13 cellular contexts compared by ENCODE assay signal in genomic region chr2:45353879-45354278, GRCh38.
A peak's percentile ranks its signal among the peaks of the same experiment; 100 is the strongest.
DNase-seq lines count a peak whose midpoint lies in the region; ATAC-seq and TF ChIP-seq lines count a peak whose summit lies in the region.
"Had no signal": no experiment of that assay in that cellular context is flagged by ENCODE, and none has a peak within 500 bp of the region (broad histone marks: within the 10 kb centered on the region; RNA-seq: fewer than 3 reads in every experiment).

No MANE protein-coding gene starts in this region.

- H3K36me3 ChIP-seq in SJSA1, result no peaks in the 10 kb centered on the region
- no peaks in the 10 kb centered on the region for H3K36me3 ChIP-seq in CD8-positive, alpha-beta T cell (ENCODE audit: insufficient read depth, low read length)

- H3K27ac ChIP-seq in SJSA1, result peak overlapping the region; percentile 81
- no peak overlapping the region for H3K27ac ChIP-seq in CD8-positive, alpha-beta T cell (ENCODE audit: low read depth, low read length)

- DNase-seq in GM10248 (ENCODE audit: extremely low spot score) (peak; percentile 1), SJSA1 (ENCODE audit: low read depth in 1 of 2, low spot score in 2 of 2) (peak; percentile 82 to 94), fibroblast of gingiva (ENCODE audit: low read depth) (peak; percentile 86), skeletal muscle cell (ENCODE audit: low read depth) (peak; percentile 96), HK-2 (ENCODE audit: unreplicated experiment) (no peak), NCI-H2171 treated with DMSO at 0.1 percent for 48 hours (lab: John Stamatoyannopoulos, UW) (no peak)
- DNase-seq in activated CD4-positive, alpha-beta memory T cell treated with anti-CD3 and anti-CD28 coated beads for 36 hours, result no peak
- no peak for DNase-seq in CD8-positive, alpha-beta T cell
- DNase-seq: activated CD8-positive, alpha-beta T cell treated with anti-CD3 and anti-CD28 coated beads for 36 hours; kidney; NCI-H510A; occipital lobe had no signal

- ATAC-seq in CD8-positive, alpha-beta T cell, result no peak
- ATAC-seq: activated CD8-positive, alpha-beta T cell treated with anti-CD3 and anti-CD28 coated beads for 36 hours had no signal

- CTCF ChIA-PET in GM10248 (lab: Yijun Ruan, JAX), result no interaction called here
- CTCF ChIA-PET in activated CD4-positive, alpha-beta memory T cell treated with anti-CD3 and anti-CD28 coated beads for 36 hours (lab: Charles Lee), result no interaction called here
- CTCF ChIA-PET in CD8-positive, alpha-beta T cell (lab: Charles Lee), result no interaction called here

- no peaks in the 10 kb centered on the region for H3K27me3 ChIP-seq in SJSA1 (replicated peaks)
- no peaks in the 10 kb centered on the region for H3K27me3 ChIP-seq in CD8-positive, alpha-beta T cell (ENCODE audit: insufficient read depth, low read length)

- no peaks in the 10 kb centered on the region for H3K4me1 Mint-ChIP-seq in activated CD4-positive, alpha-beta memory T cell treated with anti-CD3 and anti-CD28 coated beads for 36 hours (ENCODE audit: low read depth)
- no peaks in the 10 kb centered on the region for H3K4me1 Mint-ChIP-seq in CD8-positive, alpha-beta T cell (ENCODE audit: low read depth)
- H3K4me1 Mint-ChIP-seq: activated naive CD4-positive, alpha-beta T cell treated with anti-CD3 and anti-CD28 coated beads, Interleukin-2, amount 50 U/mL, for 24 hours had no signal

- H3K27me3 Mint-ChIP-seq in activated CD4-positive, alpha-beta memory T cell treated with anti-CD3 and anti-CD28 coated beads for 36 hours, result no peaks in the 10 kb centered on the region
- H3K27me3 Mint-ChIP-seq in CD8-positive, alpha-beta T cell (ENCODE audit: low read depth), result no peaks in the 10 kb centered on the region
- H3K27me3 Mint-ChIP-seq: activated CD8-positive, alpha-beta T cell treated with anti-CD3 and anti-CD28 coated beads for 36 hours had no signal

- H3K27ac Mint-ChIP-seq in activated CD4-positive, alpha-beta memory T cell treated with anti-CD3 and anti-CD28 coated beads for 36 hours, result no peak overlapping the region
- no peak overlapping the region for H3K27ac Mint-ChIP-seq in CD8-positive, alpha-beta T cell
- H3K27ac Mint-ChIP-seq: activated CD8-positive, alpha-beta T cell treated with anti-CD3 and anti-CD28 coated beads for 36 hours; activated naive CD4-positive, alpha-beta T cell treated with anti-CD3 and anti-CD28 coated beads, Interleukin-2, amount 50 U/mL, for 24 hours had no signal

- H3K9me3 ChIP-seq in SJSA1 (replicated peaks), result no peaks in the 10 kb centered on the region
- no peaks in the 10 kb centered on the region for H3K9me3 ChIP-seq in CD8-positive, alpha-beta T cell (ENCODE audit: low read length)

- no peak overlapping the region for H3K4me3 ChIP-seq in SJSA1
- no peak overlapping the region for H3K4me3 ChIP-seq in skeletal muscle cell (ENCODE audit: low read depth, low read length)
- H3K4me3 ChIP-seq in CD8-positive, alpha-beta T cell (ENCODE audit: low read depth, low read length), result no peak overlapping the region

- intact Hi-C loops in activated CD4-positive, alpha-beta memory T cell treated with anti-CD3 and anti-CD28 coated beads for 36 hours (cut with micrococcal nuclease), result no loop called here
- intact Hi-C loops in CD8-positive, alpha-beta T cell (cut with DNase I, micrococcal nuclease), result no loop called here

- peaks cover 26% of the 10 kb centered on the region for H3K4me1 ChIP-seq in SJSA1 (replicated peaks)
- H3K4me1 ChIP-seq in CD8-positive, alpha-beta T cell (ENCODE audit: insufficient read depth, low read length), result no peaks in the 10 kb centered on the region

- TF ChIP-seq CTCF in GM10248 (IDR thresholded peaks at IDR 0.05; ENCODE audit: control extremely low read depth, extremely low read depth, low read depth, missing control alignments), result no peak
- TF ChIP-seq CTCF in CD8-positive, alpha-beta T cell (IDR thresholded peaks at IDR 0.05), result no peak

- no peaks in the 10 kb centered on the region for H3K9me3 Mint-ChIP-seq in activated CD4-positive, alpha-beta memory T cell treated with anti-CD3 and anti-CD28 coated beads for 36 hours
- H3K9me3 Mint-ChIP-seq in CD8-positive, alpha-beta T cell, result no peaks in the 10 kb centered on the region
- H3K9me3 Mint-ChIP-seq: activated CD8-positive, alpha-beta T cell treated with anti-CD3 and anti-CD28 coated beads for 36 hours; activated naive CD4-positive, alpha-beta T cell treated with anti-CD3 and anti-CD28 coated beads, Interleukin-2, amount 50 U/mL, for 24 hours had no signal

- POLR2A ChIA-PET in GM10248 (lab: Yijun Ruan, JAX), result no interaction called here
- POLR2A ChIA-PET in activated CD4-positive, alpha-beta memory T cell treated with anti-CD3 and anti-CD28 coated beads for 36 hours (lab: Charles Lee), result no interaction called here
- POLR2A ChIA-PET in CD8-positive, alpha-beta T cell (lab: Charles Lee), result no interaction called here

- no peak overlapping the region for H3K4me3 Mint-ChIP-seq in activated CD4-positive, alpha-beta memory T cell treated with anti-CD3 and anti-CD28 coated beads for 36 hours
- H3K4me3 Mint-ChIP-seq in CD8-positive, alpha-beta T cell, result no peak overlapping the region
- H3K4me3 Mint-ChIP-seq: activated CD8-positive, alpha-beta T cell treated with anti-CD3 and anti-CD28 coated beads for 36 hours; activated naive CD4-positive, alpha-beta T cell treated with anti-CD3 and anti-CD28 coated beads, Interleukin-2, amount 50 U/mL, for 24 hours had no signal

- H3K36me3 Mint-ChIP-seq in activated CD4-positive, alpha-beta memory T cell treated with anti-CD3 and anti-CD28 coated beads for 36 hours, result no peaks in the 10 kb centered on the region
- no peaks in the 10 kb centered on the region for H3K36me3 Mint-ChIP-seq in CD8-positive, alpha-beta T cell
- H3K36me3 Mint-ChIP-seq: activated naive CD4-positive, alpha-beta T cell treated with anti-CD3 and anti-CD28 coated beads, Interleukin-2, amount 50 U/mL, for 24 hours had no signal

Comparison
In these comparisons a context has a peak if more than half of its experiments do, and no peak if none do; other contexts are left out.
1. DNase-seq: peak in GM10248 (single experiment), SJSA1 (2 of 2), fibroblast of gingiva (single experiment) and skeletal muscle cell (single experiment); none in HK-2 (single experiment), NCI-H2171 treated with DMSO at 0.1 percent for 48 hours (single experiment), activated CD4-positive, alpha-beta memory T cell treated with anti-CD3 and anti-CD28 coated beads for 36 hours (single experiment) and CD8-positive, alpha-beta T cell (0 of 7).